In genomic region chr10:6247041-6247712, GRCh38 we compare ENCODE assay signal across 15 cellular contexts. TPM values are rescaled to one million over a fixed set of nuclear protein-coding genes. Genes with fewer than 3 reads are reported as not detected.
A peak's percentile ranks its signal among the peaks of the same experiment; 100 is the strongest.
DNase-seq lines count a peak whose midpoint lies in the region; ATAC-seq and TF ChIP-seq lines count a peak whose summit lies in the region.
"Had no signal": no experiment of that assay in that cellular context is flagged by ENCODE, and none has a peak within 500 bp of the region (broad histone marks: within the 10 kb centered on the region; RNA-seq: fewer than 3 reads in every experiment).

No MANE protein-coding gene starts in this region.

- no peak overlapping the region for H3K4me3 ChIP-seq in right cardiac atrium (ENCODE audit: low read length)
- no peak overlapping the region for H3K4me3 ChIP-seq in osteoblast (ENCODE audit: insufficient read depth, low read length)
- H3K4me3 ChIP-seq in MG63: no peak overlapping the region

- no peak overlapping the region for H3K4me2 ChIP-seq in osteoblast (ENCODE audit: insufficient read depth, low read length)

- H3K4me1 ChIP-seq in right cardiac atrium (ENCODE audit: control insufficient read depth, insufficient read depth, low read length): peaks cover 3% of the 10 kb centered on the region
- peaks cover 3% of the 10 kb centered on the region for H3K4me1 ChIP-seq in osteoblast (ENCODE audit: insufficient read depth, low read length)

- H3K27me3 ChIP-seq in right cardiac atrium (ENCODE audit: control insufficient read depth, insufficient read depth) (no peaks in the 10 kb centered on the region), osteoblast (ENCODE audit: insufficient read depth, low read length) (no peaks in the 10 kb centered on the region), MG63 (no peaks in the 10 kb centered on the region)

- no peaks in the 10 kb centered on the region for H4K20me1 ChIP-seq in osteoblast (ENCODE audit: insufficient read depth, low read length)

- H3K79me2 ChIP-seq in osteoblast (ENCODE audit: insufficient read depth, low read length): no peaks in the 10 kb centered on the region

- no peaks in the 10 kb centered on the region for H3K36me3 ChIP-seq in osteoblast (ENCODE audit: insufficient read depth, low read length)
- H3K36me3 ChIP-seq in MG63: no peaks in the 10 kb centered on the region

- intact Hi-C loops in right cardiac atrium (cut with DNase I): no loop called here

- WGBS in right cardiac atrium: 51% methylated on average over 11 of the region's 11 CpGs

- ATAC-seq in right cardiac atrium: peak; percentile 82 to 90

- no peaks in the 10 kb centered on the region for H3K9me3 ChIP-seq in right cardiac atrium (ENCODE audit: control insufficient read depth, low read length)
- H3K9me3 ChIP-seq in osteoblast (ENCODE audit: low read depth, low read length): no peaks in the 10 kb centered on the region
- H3K9me3 ChIP-seq in MG63: no peaks in the 10 kb centered on the region

- no peak for TF ChIP-seq CTCF in osteoblast (IDR thresholded peaks at IDR 0.05; ENCODE audit: extremely low read depth, low read depth, low read length)

- H2AFZ ChIP-seq in osteoblast (ENCODE audit: low read length): peak overlapping the region; percentile 49

- H3K27ac ChIP-seq in cingulate gyrus (ENCODE audit: low read depth, low read length) (peak overlapping the region; percentile 69), right cardiac atrium (ENCODE audit: low read length) (peak overlapping the region; percentile 59), osteoblast (ENCODE audit: low read depth, low read length) (no peak overlapping the region)
- H3K27ac ChIP-seq: epithelial cell of prostate had no signal

- peak; percentile 81 for DNase-seq in Ammon's horn (ENCODE audit: low spot score)
- DNase-seq in right cardiac atrium: peak in 1 of 3 donors; percentile 56
- no peak for DNase-seq in osteoblast (ENCODE audit: insufficient read length, low spot score, missing footprints)
- no peak for DNase-seq in NCI-H748 (lab: John Stamatoyannopoulos, UW; ENCODE audit: unreplicated experiment)
- DNase-seq in MG63: no peak
- DNase-seq in SHP77 (lab: John Stamatoyannopoulos, UW): no peak
- no peak for DNase-seq in NOMO-1 treated with dmso at 0.1 percent for 144 hours (lab: John Stamatoyannopoulos, UW; ENCODE audit: unreplicated experiment)
- DNase-seq: ACHN, activated gamma-delta T cell treated with Interleukin-2 at 50 U/mL for 16 hours, DMS53, naive B cell, NCI-H1436, NCI-H526 had no signal

RNA-seq across cellular contexts. Expression of gene PFKFB3, which starts 44.4 kb away (rescaled TPM):
- total RNA-seq in right cardiac atrium (10 to 100 TPM; 10.5 to 15.1 (median 11.7) TPM), osteoblast (7.1 and 19.2 TPM in 2 replicates)
- polyA plus RNA-seq in right cardiac atrium: 11.2 TPM
- total RNA-seq in MG63 (2014; rRNA removed; shearing (Covaris generic); ENCODE audit: low replicate concordance): 3.4 and 7.8 TPM in 2 replicates
